ENCODE assay signal across 9 cellular contexts in the genomic region with DNA sequence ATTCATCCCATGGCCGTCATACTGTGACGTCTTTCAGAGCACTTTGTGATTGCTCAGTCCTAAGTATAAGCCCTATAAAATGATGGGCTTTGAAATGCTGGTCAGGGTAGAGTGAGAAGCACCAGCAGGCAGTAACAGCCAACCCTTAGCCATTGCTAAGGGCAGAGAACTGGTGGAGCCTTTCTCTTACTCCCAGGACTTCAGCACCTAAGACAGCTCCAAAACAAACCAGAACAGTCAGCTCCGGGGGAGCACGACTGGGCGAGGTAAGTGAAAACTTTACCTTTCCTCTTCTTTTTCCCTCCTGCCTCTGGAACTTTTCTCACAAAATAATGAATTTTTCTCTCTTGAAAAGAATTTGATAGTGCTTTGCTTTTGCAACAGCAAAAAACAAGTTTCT. TPM values are rescaled to one million over a fixed set of nuclear protein-coding genes. Genes with fewer than 3 reads are reported as not detected.
DNase-seq lines count a peak whose midpoint lies in the region; ATAC-seq and TF ChIP-seq lines count a peak whose summit lies in the region.
"Had no signal": no experiment of that assay in that cellular context is flagged by ENCODE, and none has a peak within 500 bp of the region (broad histone marks: within the 10 kb centered on the region; RNA-seq: fewer than 3 reads in every experiment).

TSS of gene VIP (plus strand) at position 104 of the 400 bp plus-strand sequence. CDS start 1,381 bp downstream, outside the sequence.

- no peaks in the 10 kb centered on the region for H3K27me3 ChIP-seq in IMR-90 (ENCODE audit: control insufficient read depth, insufficient read depth, low read length)
- H3K27me3 ChIP-seq: colonic mucosa had no signal

- no peak within 1 kb of the TSS for H2AK5ac ChIP-seq in IMR-90 (ENCODE audit: low read depth, low read length)

- H3K23ac ChIP-seq in IMR-90 (ENCODE audit: low read depth, low read length) = no peak within 1 kb of the TSS

- H2BK20ac ChIP-seq in IMR-90 (ENCODE audit: low read depth, low read length) = no peak within 1 kb of the TSS

- POLR2A ChIA-PET in IMR-90 (lab: Charles Lee; ENCODE audit: unreplicated experiment) = no interaction called here

- CTCF ChIA-PET in IMR-90 (lab: Yijun Ruan, JAX) = interaction anchor here (0.8 to 1.4 kb wide), 2 partner anchors 14 to 56 kb away, joined by 3 to 4 read pairs; no protein-coding TSS in a partner anchor

- H3K18ac ChIP-seq in IMR-90 (ENCODE audit: low read depth, low read length) = no peak within 1 kb of the TSS

- H4K91ac ChIP-seq in IMR-90 (ENCODE audit: insufficient read depth, low read depth, low read length) = no peak within 1 kb of the TSS

- H3K14ac ChIP-seq in IMR-90 (replicated peaks; ENCODE audit: low read depth, low read length) = no peak within 1 kb of the TSS

- no peak for TF ChIP-seq POLR2A in IMR-90 (IDR thresholded peaks at IDR 0.05; ENCODE audit: low read depth, low read length)

- WGBS in IMR-90 (ENCODE audit: extremely low coverage in 2 of 2, insufficient read length in 1 of 2), 2 experiments = no CpG with 5 or more reads among the region's 5 CpGs

- TF ChIP-seq CTCF in IMR-90 (conservative IDR thresholded peaks at IDR 0.05; ENCODE audit: low read depth, low read length) = no peak

- no peak within 1 kb of the TSS for H2AFZ ChIP-seq in IMR-90 (replicated peaks; ENCODE audit: low read length, poor library complexity)

- intact Hi-C loops in IMR-90 (cut with micrococcal nuclease) = loop anchor here (2.0 kb wide), 1 partner anchor 202 kb away; no protein-coding TSS in a partner anchor

- H3K9me3 ChIP-seq in IMR-90 (ENCODE audit: control insufficient read depth, insufficient read depth, low read length) = no peaks in the 10 kb centered on the region
- H3K9me3 ChIP-seq: colonic mucosa had no signal

- H4K5ac ChIP-seq in IMR-90 (ENCODE audit: low read depth, low read length) = no peak within 1 kb of the TSS

- H2AK9ac ChIP-seq in IMR-90 (replicated peaks; ENCODE audit: low read depth, low read length, poor library complexity) = no peak within 1 kb of the TSS

- no peaks in the 10 kb centered on the region for H3K79me1 ChIP-seq in IMR-90 (ENCODE audit: low read depth in 1 of 2, low read length in 2 of 2)

- no peak within 1 kb of the TSS for H3K9ac ChIP-seq in IMR-90 (ENCODE audit: low read depth, low read length)

- no peak within 1 kb of the TSS for H3K4me3 ChIP-seq in IMR-90 (ENCODE audit: insufficient read depth, low read depth, low read length)
- H3K4me3 ChIP-seq: colonic mucosa had no signal

- in situ Hi-C loops in IMR-90 (cut with MboI; ENCODE audit: low sequenced_read_pairs) = no loop called here

- no peaks in the 10 kb centered on the region for H3K4me1 ChIP-seq in IMR-90 (ENCODE audit: control insufficient read depth, insufficient read depth, low read length)
- H3K4me1 ChIP-seq: colonic mucosa had no signal

- no peak within 1 kb of the TSS for H2BK120ac ChIP-seq in IMR-90 (ENCODE audit: low read depth, low read length)

- no peak within 1 kb of the TSS for H2BK15ac ChIP-seq in IMR-90 (ENCODE audit: low read depth, low read length)

- no peaks in the 10 kb centered on the region for H4K20me1 ChIP-seq in IMR-90 (ENCODE audit: insufficient read depth, low read length)

- H2BK5ac ChIP-seq in IMR-90 (ENCODE audit: low read depth, low read length, poor library complexity, severe bottlenecking) = no peak within 1 kb of the TSS

- no peak within 1 kb of the TSS for H4K8ac ChIP-seq in IMR-90 (ENCODE audit: low read depth in 2 of 2, low read length in 2 of 2)

- H3K27ac ChIP-seq in IMR-90 (ENCODE audit: insufficient read depth, low read length) = no peak within 1 kb of the TSS
- H3K27ac ChIP-seq in substantia nigra (ENCODE audit: low read depth, low read length, poor library complexity, severe bottlenecking) = no peak within 1 kb of the TSS
- H3K27ac ChIP-seq: colonic mucosa had no signal

- dilution Hi-C loops in IMR-90 (cut with HindIII; ENCODE audit: low sequenced_read_pairs, unreplicated experiment) = no loop called here

- DNase-seq in AML-193 (lab: John Stamatoyannopoulos, UW) (peak; percentile 4 to 33), IMR-90 (peak; percentile 42), amniotic epithelial cell (ENCODE audit: low read depth) (peak; percentile 13), islet precursor cell (peak; percentile 80), NCI-H146 treated with DMSO at 0.1 percent for 48 hours (lab: John Stamatoyannopoulos, UW; ENCODE audit: unreplicated experiment) (no peak), substantia nigra (lab: John Stamatoyannopoulos, UW) (no peak), DMS79 (lab: John Stamatoyannopoulos, UW) (no peak)
- DNase-seq: colonic mucosa had no signal

- no peak within 1 kb of the TSS for H3K4ac ChIP-seq in IMR-90 (ENCODE audit: low read depth, low read length)

- BruUV-seq in IMR-90 (replicated peaks; lab: Mats Ljungman, UMichigan) = no TSS peak

- H3K9me1 ChIP-seq in IMR-90 (ENCODE audit: insufficient read depth, low read length) = peaks cover 5% of the 10 kb centered on the region; the same call in 1 of the 2 replicates

- no peak within 1 kb of the TSS for H3K56ac ChIP-seq in IMR-90 (ENCODE audit: extremely low read depth, insufficient read depth, low read length)

- H3K36me3 ChIP-seq in IMR-90 (ENCODE audit: control insufficient read depth, insufficient read depth, low read length) = no peaks in the 10 kb centered on the region
- H3K36me3 ChIP-seq: colonic mucosa had no signal

- H3K4me2 ChIP-seq in IMR-90 (ENCODE audit: low read depth, low read length) = no peak within 1 kb of the TSS

- TF ChIP-seq RAD21 in IMR-90 (IDR thresholded peaks at IDR 0.05; ENCODE audit: low read length) = no peak

- ATAC-seq in IMR-90 (ENCODE audit: low read depth) = peak; percentile 81
- no peak for ATAC-seq in HG02571 (IDR thresholded peaks at IDR 0.05; ENCODE audit: unreplicated experiment)

TF ChIP-seq in IMR-90, 13 proteins besides CTCF, POLR2A, EP300 and RAD21:
- TF ChIP-seq ELK1 (IDR thresholded peaks at IDR 0.05; ENCODE audit: borderline replicate concordance, low read depth, low read length) (no peak), RFX5 (IDR thresholded peaks at IDR 0.05; ENCODE audit: low read depth, low read length) (no peak), RCOR1 (IDR thresholded peaks at IDR 0.05; ENCODE audit: insufficient replicate concordance, low read length) (no peak), BHLHE40 (IDR thresholded peaks at IDR 0.05; ENCODE audit: low read depth, low read length) (no peak), MAFK (IDR thresholded peaks at IDR 0.05; ENCODE audit: low read depth, low read length) (no peak), CEBPB (IDR thresholded peaks at IDR 0.05; ENCODE audit: low read depth, low read length) (no peak), SMC3 (IDR thresholded peaks at IDR 0.05; ENCODE audit: low read depth, low read length) (no peak), FOS (IDR thresholded peaks at IDR 0.05; ENCODE audit: low read depth, low read length) (no peak), MXI1 (IDR thresholded peaks at IDR 0.05; ENCODE audit: borderline replicate concordance, low read depth, low read length) (no peak)
- TF ChIP-seq, protein P1, sequence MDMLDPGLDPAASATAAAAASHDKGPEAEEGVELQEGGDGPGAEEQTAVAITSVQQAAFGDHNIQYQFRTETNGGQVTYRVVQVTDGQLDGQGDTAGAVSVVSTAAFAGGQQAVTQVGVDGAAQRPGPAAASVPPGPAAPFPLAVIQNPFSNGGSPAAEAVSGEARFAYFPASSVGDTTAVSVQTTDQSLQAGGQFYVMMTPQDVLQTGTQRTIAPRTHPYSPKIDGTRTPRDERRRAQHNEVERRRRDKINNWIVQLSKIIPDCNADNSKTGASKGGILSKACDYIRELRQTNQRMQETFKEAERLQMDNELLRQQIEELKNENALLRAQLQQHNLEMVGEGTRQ (IDR thresholded peaks at IDR 0.05; ENCODE audit: low read depth, low read length) = no peak

RNA-seq across cellular contexts. Expression of gene VIP, which starts in this region (rescaled TPM):
- total RNA-seq in IMR-90 (2012; rRNA removed) = not detected in 2 replicates
- not detected in 2 replicates for polyA plus RNA-seq in IMR-90 (2012; rRNA removed)
- not detected in 2 replicates for polyA plus RNA-seq in IMR-90 (2012; cell fraction: cytosol; rRNA removed)
- 0.16 TPM in 1 of 2 replicates, not detected in the other for polyA plus RNA-seq in IMR-90 (2012; cell fraction: nucleus; rRNA removed; ENCODE audit: low replicate concordance)

Comparison
In these comparisons a context has a peak if more than half of its experiments do, and no peak if none do; other contexts are left out.
1. Peak in DNase-seq and ATAC-seq in IMR-90; RNA of the gene not detected or under 1 TPM.
2. DNase-seq: peak in AML-193 (2 of 2), amniotic epithelial cell (single experiment) and islet precursor cell (single experiment); none in NCI-H146 treated with DMSO at 0.1 percent for 48 hours (single experiment), substantia nigra (0 of 49) and DMS79 (single experiment).